Comparison of ENCODE assay signal across 1 cellular context in genomic region chr5:81980598-81981260, GRCh38.
TF ChIP-seq lines count a peak whose summit lies in the region.

No MANE protein-coding gene starts in this region.

TF ChIP-seq in H1, 55 proteins besides CTCF, POLR2A, EP300 and RAD21:
- TF ChIP-seq E2F6 (IDR thresholded peaks at IDR 0.05), result no peak
- no peak for TF ChIP-seq MAX (IDR thresholded peaks at IDR 0.05)
- no peak for TF ChIP-seq BACH1 (IDR thresholded peaks at IDR 0.05; ENCODE audit: low read length)
- TF ChIP-seq RFX5 (IDR thresholded peaks at IDR 0.05; ENCODE audit: borderline replicate concordance, low read depth, low read length), result peak; percentile 75
- TF ChIP-seq ZNF274 (IDR thresholded peaks at IDR 0.05; ENCODE audit: borderline replicate concordance, extremely low read depth, low read length), result no peak
